8 cellular contexts compared by ENCODE assay signal in genomic region chr16:21159281-21159951, GRCh38. TPM values are rescaled to one million over a fixed set of nuclear protein-coding genes. Genes with fewer than 3 reads are reported as not detected.
DNase-seq lines count a peak whose midpoint lies in the region; ATAC-seq and TF ChIP-seq lines count a peak whose summit lies in the region.

No MANE protein-coding gene starts in this region.

- H3K27ac Mint-ChIP-seq in activated T-helper 17 cell treated with anti-CD3 and anti-CD28 coated beads, Interleukin-2, amount 50 U/mL, for 72 hours, result peak overlapping the region; percentile 80

- H3K9ac ChIP-seq in HUES64 (ENCODE audit: low read depth, low read length), result peak overlapping the region; percentile 65

- H3K9me3 ChIP-seq in HUES64 (ENCODE audit: insufficient read depth, low read depth, low read length) (no peaks in the 10 kb centered on the region), ovary (no peaks in the 10 kb centered on the region)

- no peak overlapping the region for H3K27ac ChIP-seq in HUES64 (ENCODE audit: low read depth, low read length)
- H3K27ac ChIP-seq in ovary, result peak overlapping the region; percentile 64 to 70

- 4% methylated on average over 27 of the region's 27 CpGs for WGBS in HUES64
- 6 to 9% (median 7%) methylated on average over 27 of the region's 27 CpGs for WGBS in ovary, 3 donors

- TF ChIP-seq CTCF in ovary (IDR thresholded peaks at IDR 0.05), result no peak

- intact Hi-C loops in Right ventricle myocardium inferior (cut with DNase I), result loop anchor here (2.0 to 10.0 kb wide), 4 partner anchors 29 to 1518 kb away; no protein-coding TSS in a partner anchor
- intact Hi-C loops in ovary (cut with DNase I), result loop anchor here (2.0 to 10.0 kb wide), 6 partner anchors 115 to 1165 kb away; partner anchors contain the start of gene CRYM (in 1 of the 4)

- no peaks in the 10 kb centered on the region for H3K9me3 Mint-ChIP-seq in activated T-helper 17 cell treated with anti-CD3 and anti-CD28 coated beads, Interleukin-2, amount 50 U/mL, for 72 hours

- H3K36me3 ChIP-seq in HUES64 (ENCODE audit: insufficient read depth, low read length) (peaks cover 40% of the 10 kb centered on the region), ovary (no peaks in the 10 kb centered on the region)

- H3K27me3 ChIP-seq in HUES64 (ENCODE audit: insufficient read depth, low read length), result peaks cover 10% of the 10 kb centered on the region
- no peaks in the 10 kb centered on the region for H3K27me3 ChIP-seq in ovary

- H3K4me3 ChIP-seq in HUES64 (ENCODE audit: low read length) (peak overlapping the region; percentile 80), ovary (peak overlapping the region; percentile 64)

- TF ChIP-seq POLR2A in ovary (IDR thresholded peaks at IDR 0.05), result no peak

- peaks cover 31% of the 10 kb centered on the region for H3K36me3 Mint-ChIP-seq in activated T-helper 17 cell treated with anti-CD3 and anti-CD28 coated beads, Interleukin-2, amount 50 U/mL, for 72 hours (ENCODE audit: low read depth)

- no peak for ATAC-seq in activated T-helper 17 cell treated with anti-CD3 and anti-CD28 coated beads, Interleukin-2, amount 50 U/mL, for 72 hours (replicated peaks)
- ATAC-seq in Right ventricle myocardium inferior, result peak; percentile 37
- ATAC-seq in HG03521 (IDR thresholded peaks at IDR 0.05; ENCODE audit: unreplicated experiment), result no peak

- peak; percentile 39 for DNase-seq in CD1c-positive myeloid dendritic cell (ENCODE audit: extremely low spot score)
- no peak for DNase-seq in Right ventricle myocardium inferior (ENCODE audit: missing footprints)
- peak; percentile 39 to 61 (median 53) for DNase-seq in ovary
- no peak for DNase-seq in HuH-7 (ENCODE audit: low spot score)
- DNase-seq in DMS 273 (lab: John Stamatoyannopoulos, UW; ENCODE audit: unreplicated experiment), result no peak

- H3K27me3 Mint-ChIP-seq in activated T-helper 17 cell treated with anti-CD3 and anti-CD28 coated beads, Interleukin-2, amount 50 U/mL, for 72 hours, result no peaks in the 10 kb centered on the region

- H3K4me1 ChIP-seq in HUES64 (ENCODE audit: insufficient read depth, low read length) (peaks cover 5% of the 10 kb centered on the region; the same call in 1 of the 2 replicates), ovary (ENCODE audit: insufficient read depth) (peaks cover 17% of the 10 kb centered on the region)

- peaks cover 10% of the 10 kb centered on the region for H3K4me1 Mint-ChIP-seq in activated T-helper 17 cell treated with anti-CD3 and anti-CD28 coated beads, Interleukin-2, amount 50 U/mL, for 72 hours

- peak overlapping the region; percentile 90 for H3K4me3 Mint-ChIP-seq in activated T-helper 17 cell treated with anti-CD3 and anti-CD28 coated beads, Interleukin-2, amount 50 U/mL, for 72 hours

- no peak for TF ChIP-seq EP300 in ovary (IDR thresholded peaks at IDR 0.05)

RNA-seq across cellular contexts. Expression of gene LDAF1, which starts 0.9 kb away (rescaled TPM):
- polyA plus RNA-seq in HUES64 (2013, experiment 1 of 2), result 19.6 TPM
- 21.1 TPM for polyA plus RNA-seq in HUES64 (2013, experiment 2 of 2)
- total RNA-seq in activated T-helper 17 cell treated with anti-CD3 and anti-CD28 coated beads, Interleukin-2, amount 50 U/mL, for 72 hours, result 10 to 100 TPM; 13.3 to 15.8 TPM
- total RNA-seq in Right ventricle myocardium inferior, result 129 TPM
- 10 to 100 TPM; 33.5 to 89.5 (median 67.4) TPM for total RNA-seq in ovary
- polyA plus RNA-seq in ovary, result 10 to 100 TPM; 75.4 to 87.3 TPM

RNA-seq across cellular contexts. Expression of gene DNAH3, which starts 8.8 kb away (rescaled TPM):
- polyA plus RNA-seq in HUES64 (2013, experiment 1 of 2), result 0.55 TPM
- polyA plus RNA-seq in HUES64 (2013, experiment 2 of 2), result 0.70 TPM
- total RNA-seq in activated T-helper 17 cell treated with anti-CD3 and anti-CD28 coated beads, Interleukin-2, amount 50 U/mL, for 72 hours, result under 1 TPM; 0.11 TPM
- total RNA-seq in Right ventricle myocardium inferior, result 1.0 TPM
- total RNA-seq in ovary, result 10 to 100 TPM in 1 of 7 donors, 1 to 10 TPM in 2, under 1 TPM in 3, not detected in 1; 0.05 to 12.1 (median 1.0) TPM
- polyA plus RNA-seq in ovary, result under 1 TPM; 0.10 to 0.13 TPM

RNA-seq across cellular contexts. Expression of gene ZP2, which starts 52.0 kb away (rescaled TPM):
- not detected for polyA plus RNA-seq in HUES64 (2013, experiment 1 of 2)
- not detected for polyA plus RNA-seq in HUES64 (2013, experiment 2 of 2)
- not detected for total RNA-seq in activated T-helper 17 cell treated with anti-CD3 and anti-CD28 coated beads, Interleukin-2, amount 50 U/mL, for 72 hours
- total RNA-seq in Right ventricle myocardium inferior (not detected), ovary (under 1 TPM in 1 of 7 donors, not detected in 6; 0.36 TPM)
- 1 to 10 TPM in 1 of 2 donors, under 1 TPM in 1; 0.37 to 1.1 TPM for polyA plus RNA-seq in ovary

Comparison
In these comparisons a context has a peak if more than half of its experiments do, and no peak if none do; other contexts are left out.
1. DNase-seq: peak in CD1c-positive myeloid dendritic cell (single experiment) and ovary (5 of 5); none in Right ventricle myocardium inferior (single experiment), HuH-7 (single experiment) and DMS 273 (single experiment).